8 cellular contexts compared by ENCODE assay signal in the genomic region with DNA sequence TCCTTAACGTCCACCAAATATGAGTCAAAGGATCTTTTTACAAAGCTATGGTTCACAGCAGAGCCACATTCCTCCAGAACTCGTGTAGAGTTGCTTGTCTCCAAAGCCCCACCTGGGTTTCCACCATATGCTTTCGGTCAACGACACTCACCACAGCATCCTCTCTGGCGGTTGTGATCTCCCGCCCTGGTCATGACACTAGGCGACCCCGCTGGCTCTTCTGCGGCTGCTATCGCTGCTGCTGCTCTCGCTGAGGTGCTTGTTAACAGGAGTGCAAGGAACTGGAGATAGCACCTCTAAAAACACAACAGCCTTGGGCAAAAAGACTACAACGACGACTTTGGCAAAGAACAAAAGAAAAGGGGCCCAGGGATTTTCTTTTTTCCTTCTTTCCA. TPM values are rescaled to one million over a fixed set of nuclear protein-coding genes. Genes with fewer than 3 reads are reported as not detected.
DNase-seq lines count a peak whose midpoint lies in the region; ATAC-seq and TF ChIP-seq lines count a peak whose summit lies in the region.

No MANE protein-coding gene starts in this region.

- H3K27me3 Mint-ChIP-seq in activated CD8-positive, alpha-beta memory T cell treated with anti-CD3 and anti-CD28 coated beads, Interleukin-2, amount 10 ng/mL, durations not matched to agents 7 days and 5 days: peaks cover 51% of the 10 kb centered on the region

- peak overlapping the region; percentile 45 for H2AFZ ChIP-seq in neuron (ENCODE audit: low read depth, low read length)

- CTCF ChIA-PET in activated CD8-positive, alpha-beta memory T cell treated with anti-CD3 and anti-CD28 coated beads, Interleukin-2, amount 10 ng/mL, durations not matched to agents 7 days and 5 days (lab: Charles Lee): interaction anchor here (0.9 to 1.9 kb wide), 3 partner anchors 79 to 140 kb away, joined by 3 to 5 read pairs (median 4); a partner anchor contains a TSS

- peak overlapping the region; percentile 59 for H3K27ac Mint-ChIP-seq in activated CD8-positive, alpha-beta memory T cell treated with anti-CD3 and anti-CD28 coated beads, Interleukin-2, amount 10 ng/mL, durations not matched to agents 7 days and 5 days

- peak overlapping the region; percentile 69 for H3K27ac ChIP-seq in KOPT-K1 (ENCODE audit: low read depth, low read length, poor library complexity, severe bottlenecking)
- no peak overlapping the region for H3K27ac ChIP-seq in foreskin keratinocyte

- no peaks in the 10 kb centered on the region for H3K4me1 ChIP-seq in foreskin keratinocyte
- peaks cover 2% of the 10 kb centered on the region for H3K4me1 ChIP-seq in neuron (ENCODE audit: insufficient read depth, low read length)

- H3K27me3 ChIP-seq in foreskin keratinocyte (peaks cover 87% of the 10 kb centered on the region), neuron (ENCODE audit: insufficient read depth, low read length) (peaks cover 10% of the 10 kb centered on the region)

- no peak for TF ChIP-seq CTCF in foreskin keratinocyte (conservative IDR thresholded peaks at IDR 0.05)

- ATAC-seq in activated CD8-positive, alpha-beta memory T cell treated with anti-CD3 and anti-CD28 coated beads, Interleukin-2, amount 10 ng/mL, durations not matched to agents 7 days and 5 days: peak; percentile 46
- ATAC-seq in foreskin keratinocyte (peak; percentile 22), GM18861 (IDR thresholded peaks at IDR 0.05; ENCODE audit: unreplicated experiment) (no peak)

- H3K36me3 ChIP-seq in KOPT-K1 (ENCODE audit: insufficient read depth, low read length) (peaks cover 13% of the 10 kb centered on the region), neuron (ENCODE audit: insufficient read depth, low read length) (no peaks in the 10 kb centered on the region)

- H3K9me3 Mint-ChIP-seq in activated CD8-positive, alpha-beta memory T cell treated with anti-CD3 and anti-CD28 coated beads, Interleukin-2, amount 10 ng/mL, durations not matched to agents 7 days and 5 days (ENCODE audit: low read depth): no peaks in the 10 kb centered on the region

- H3K4me3 ChIP-seq in neuron (ENCODE audit: low read length): peak overlapping the region; percentile 52

- H3K36me3 Mint-ChIP-seq in activated CD8-positive, alpha-beta memory T cell treated with anti-CD3 and anti-CD28 coated beads, Interleukin-2, amount 10 ng/mL, durations not matched to agents 7 days and 5 days: peaks cover 3% of the 10 kb centered on the region

- H3K9me3 ChIP-seq in KOPT-K1 (ENCODE audit: insufficient read depth, low read length, poor library complexity, severe bottlenecking): no peaks in the 10 kb centered on the region
- no peaks in the 10 kb centered on the region for H3K9me3 ChIP-seq in neuron (ENCODE audit: low read length)

- H3K4me1 Mint-ChIP-seq in activated CD8-positive, alpha-beta memory T cell treated with anti-CD3 and anti-CD28 coated beads, Interleukin-2, amount 10 ng/mL, durations not matched to agents 7 days and 5 days: peaks cover 24% of the 10 kb centered on the region

- peak; percentile 55 for DNase-seq in NOMO-1 treated with dmso at 0.1 percent for 144 hours (lab: John Stamatoyannopoulos, UW; ENCODE audit: unreplicated experiment)
- no peak for DNase-seq in NOMO-1 treated with DMSO at 0.1 percent for 48 hours (lab: John Stamatoyannopoulos, UW; ENCODE audit: unreplicated experiment)
- peak; percentile 63 for DNase-seq in activated CD8-positive, alpha-beta memory T cell treated with anti-CD3 and anti-CD28 coated beads, Interleukin-2, amount 10 ng/mL, durations not matched to agents 7 days and 5 days
- DNase-seq in foreskin keratinocyte: peak in 1 of 2 donors; percentile 25
- no peak for DNase-seq in cerebellar nuclear complex (lab: John Stamatoyannopoulos, UW)

- peak overlapping the region; percentile 68 for H3K4me3 Mint-ChIP-seq in activated CD8-positive, alpha-beta memory T cell treated with anti-CD3 and anti-CD28 coated beads, Interleukin-2, amount 10 ng/mL, durations not matched to agents 7 days and 5 days

RNA-seq across cellular contexts. Expression of a gene that starts 0.3 kb away (rescaled TPM):
- 1 to 10 TPM in 1 of 2 experiments, under 1 TPM in 1; 0.47 to 1.3 TPM for total RNA-seq in activated CD8-positive, alpha-beta memory T cell treated with anti-CD3 and anti-CD28 coated beads, Interleukin-2, amount 10 ng/mL, durations not matched to agents 7 days and 5 days
- 0.04 and 0.07 TPM in 2 replicates for total RNA-seq in foreskin keratinocyte
- 0.02 TPM in 2 replicates for polyA plus RNA-seq in foreskin keratinocyte

Comparison
In these comparisons a context has a peak if more than half of its experiments do, and no peak if none do; other contexts are left out.
1. DNase-seq: peak in NOMO-1 treated with dmso at 0.1 percent for 144 hours (single experiment) and activated CD8-positive, alpha-beta memory T cell treated with anti-CD3 and anti-CD28 coated beads, Interleukin-2, amount 10 ng/mL, durations not matched to agents 7 days and 5 days (single experiment); none in NOMO-1 treated with DMSO at 0.1 percent for 48 hours (single experiment) and cerebellar nuclear complex (0 of 2).